In the genomic region with DNA sequence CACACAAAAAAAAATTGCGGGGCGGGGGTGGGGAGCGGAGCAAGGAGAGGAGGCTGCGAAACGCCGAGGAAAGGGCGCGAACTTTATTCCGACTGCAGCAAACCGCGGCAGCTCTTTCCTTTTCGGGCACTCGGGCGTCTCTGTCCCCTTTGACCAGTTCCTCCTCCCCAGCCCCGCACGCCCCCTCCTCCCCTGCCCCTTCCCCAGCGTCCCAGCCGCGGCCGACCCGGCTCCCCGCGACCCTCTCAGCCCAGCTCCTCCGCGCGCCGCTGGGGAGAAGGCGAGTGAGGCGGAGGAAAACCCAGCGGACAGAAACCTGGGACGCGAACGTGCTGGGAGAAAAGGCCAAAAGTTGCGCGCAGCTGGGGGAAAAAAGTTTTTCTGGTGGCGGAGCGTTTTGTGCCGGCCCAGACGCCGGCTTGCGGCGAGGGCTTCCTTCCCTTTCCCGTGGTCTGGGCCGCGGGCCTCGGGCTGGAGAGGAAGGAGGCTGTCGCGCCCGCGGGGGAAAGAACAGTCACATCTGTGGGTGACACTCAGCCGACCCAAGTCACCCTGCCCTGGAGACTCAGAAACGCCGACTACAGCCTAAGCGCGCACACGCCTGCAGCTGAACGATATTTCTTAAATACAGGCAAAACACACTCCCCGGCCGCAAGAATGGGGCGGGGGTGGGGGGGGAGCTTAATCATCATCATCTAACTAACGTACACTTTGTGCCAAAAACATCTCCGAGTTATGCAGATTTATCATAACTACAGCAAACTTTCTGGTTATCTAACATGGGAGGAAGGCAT, we compare ENCODE assay signal across 9 cellular contexts. TPM values are rescaled to one million over a fixed set of nuclear protein-coding genes. Genes with fewer than 3 reads are reported as not detected.
A peak's percentile ranks its signal among the peaks of the same experiment; 100 is the strongest.
DNase-seq lines count a peak whose midpoint lies in the region; ATAC-seq and TF ChIP-seq lines count a peak whose summit lies in the region.
"Had no signal": no experiment of that assay in that cellular context is flagged by ENCODE, and none has a peak within 500 bp of the region (broad histone marks: within the 10 kb centered on the region; RNA-seq: fewer than 3 reads in every experiment).

No MANE protein-coding gene starts in this region.

- in situ Hi-C loops in brain microvascular endothelial cell (cut with HindIII; ENCODE audit: low pct_ligation_motif_present, low sequenced_read_pairs) = no loop called here

- DNase-seq in ELR (ENCODE audit: low read depth) = peak; percentile 79
- no peak for DNase-seq in LNCaP clone FGC (ENCODE audit: low read depth)
- DNase-seq in brain microvascular endothelial cell = peak; percentile 85
- DNase-seq in iris pigment epithelial cell (ENCODE audit: low read depth) = peak; percentile 95

- ATAC-seq in HG02970 (IDR thresholded peaks at IDR 0.05; ENCODE audit: low FRiP score, unreplicated experiment) (no peak), HG03135 (IDR thresholded peaks at IDR 0.05; ENCODE audit: unreplicated experiment) (no peak), GM21786 (IDR thresholded peaks at IDR 0.05; ENCODE audit: unreplicated experiment) (no peak)

- H3K4me1 ChIP-seq in skeletal muscle satellite cell (ENCODE audit: control insufficient read depth, insufficient read depth, low read length) = peaks cover 34% of the 10 kb centered on the region

- TF ChIP-seq CTCF in LNCaP clone FGC (IDR thresholded peaks at IDR 0.05; ENCODE audit: control insufficient read depth, extremely low read depth, insufficient read depth) = no peak
- no peak for TF ChIP-seq CTCF in brain microvascular endothelial cell (IDR thresholded peaks at IDR 0.05; ENCODE audit: low read depth, low read length, missing control alignments)

- H3K4me2 ChIP-seq in skeletal muscle satellite cell (ENCODE audit: low read length) = peak overlapping the region; percentile 96

- H3K27ac ChIP-seq in brain microvascular endothelial cell = peak overlapping the region; percentile 78

- H3K9ac ChIP-seq in skeletal muscle satellite cell (ENCODE audit: low read depth, low read length) = peak overlapping the region; percentile 88

- H3K9me3 ChIP-seq in skeletal muscle satellite cell (replicated peaks; ENCODE audit: low read length) = no peaks in the 10 kb centered on the region

- no peaks in the 10 kb centered on the region for H3K36me3 ChIP-seq in brain microvascular endothelial cell (replicated peaks)
- no peaks in the 10 kb centered on the region for H3K36me3 ChIP-seq in skeletal muscle satellite cell (ENCODE audit: insufficient read depth, low read length)

- H3K27me3 ChIP-seq in brain microvascular endothelial cell (replicated peaks) (no peaks in the 10 kb centered on the region), skeletal muscle satellite cell (ENCODE audit: control insufficient read depth, insufficient read depth, low read length) (no peaks in the 10 kb centered on the region)

- H3K4me3 ChIP-seq in LNCaP clone FGC (ENCODE audit: low read depth, low read length) (peak overlapping the region; percentile 62), brain microvascular endothelial cell (ENCODE audit: low read depth, low read length) (peak overlapping the region; percentile 89), skeletal muscle satellite cell (ENCODE audit: low read length) (peak overlapping the region; percentile 86)

RNA-seq across cellular contexts. Expression of gene BNC2, which starts 1.1 kb away (rescaled TPM):
- 31.5 and 37.3 TPM in 2 replicates for total RNA-seq in skeletal muscle satellite cell (2012; rRNA removed)
- total RNA-seq: T-helper 1 cell treated with Interleukin-12 subunit alpha and Interleukin-12 subunit beta and Interleukin-4 antibody, amounts not matched to agents 30 ng/mL and 1 ng/mL, for 36 hours had no signal
